In the genomic region with DNA sequence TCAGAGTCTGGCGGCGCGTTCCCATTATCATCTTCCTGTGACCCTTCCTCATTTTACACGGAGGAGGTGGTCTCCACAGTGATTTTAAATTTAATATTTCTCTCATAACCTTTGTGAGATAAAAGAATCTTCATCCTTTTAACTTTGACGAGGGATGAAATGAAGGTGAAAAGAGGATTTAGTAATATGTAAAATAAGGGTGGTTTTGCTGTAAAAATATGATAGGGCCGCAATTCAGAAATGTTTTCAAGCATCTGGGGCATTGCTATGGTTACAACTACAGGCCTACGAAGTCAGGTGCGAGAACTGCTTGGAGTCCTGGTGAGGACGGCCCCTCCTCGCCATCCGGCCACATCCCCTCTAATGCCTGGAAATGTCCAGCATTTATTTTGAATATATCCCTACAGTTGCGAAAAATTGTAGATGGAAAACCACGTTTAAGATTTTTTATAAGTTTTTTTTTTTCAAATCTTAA, we compare ENCODE assay signal across 8 cellular contexts. TPM values are rescaled to one million over a fixed set of nuclear protein-coding genes. Genes with fewer than 3 reads are reported as not detected.
A peak's percentile ranks its signal among the peaks of the same experiment; 100 is the strongest.
DNase-seq lines count a peak whose midpoint lies in the region; ATAC-seq lines count a peak whose summit lies in the region.

No MANE protein-coding gene starts in this region.

- peak overlapping the region; percentile 91 for H2AFZ ChIP-seq in neuron (ENCODE audit: low read depth, low read length)

- no peaks in the 10 kb centered on the region for H3K9me3 ChIP-seq in SJSA1 (replicated peaks)
- H3K9me3 ChIP-seq in neuron (ENCODE audit: low read length), result peaks cover 2% of the 10 kb centered on the region

- peak overlapping the region; percentile 94 for H3K27ac ChIP-seq in SJSA1
- H3K27ac ChIP-seq in epithelial cell of prostate, result peak overlapping the region; percentile 72

- no peaks in the 10 kb centered on the region for H3K27me3 ChIP-seq in SJSA1 (replicated peaks)
- no peaks in the 10 kb centered on the region for H3K27me3 ChIP-seq in neuron (ENCODE audit: insufficient read depth, low read length)

- H3K4me1 ChIP-seq in SJSA1 (replicated peaks), result peaks cover 18% of the 10 kb centered on the region
- peaks cover 10% of the 10 kb centered on the region for H3K4me1 ChIP-seq in neuron (ENCODE audit: insufficient read depth, low read length)

- H3K36me3 ChIP-seq in SJSA1, result peaks cover 9% of the 10 kb centered on the region
- H3K36me3 ChIP-seq in neuron (ENCODE audit: insufficient read depth, low read length), result peaks cover 4% of the 10 kb centered on the region

- no peak for ATAC-seq in GM18909 (IDR thresholded peaks at IDR 0.05; ENCODE audit: poor library complexity, unreplicated experiment)

- H3K4me3 ChIP-seq in SJSA1 (peak overlapping the region; percentile 79), neuron (ENCODE audit: low read length) (peak overlapping the region; percentile 57)

- DNase-seq in DMS79 treated with DMSO at 0.1 percent for 48 hours (lab: John Stamatoyannopoulos, UW) (peak; percentile 78), DMS79 (lab: John Stamatoyannopoulos, UW) (no peak), SJSA1 (ENCODE audit: low read depth in 1 of 2, low spot score in 2 of 2) (no peak), epithelial cell of prostate (ENCODE audit: low read depth, low spot score) (no peak), NCI-H1105 treated with DMSO at 0.1 percent for 48 hours (lab: John Stamatoyannopoulos, UW) (no peak)
- DNase-seq in activated CD8-positive, alpha-beta memory T cell treated with anti-CD3 and anti-CD28 coated beads, Interleukin-2, amount 50 U/mL, for 48 hours, result no peak

RNA-seq across cellular contexts. Expression of a gene that starts 0.4 kb away (rescaled TPM):
- 6.7 and 7.7 TPM in 2 replicates for total RNA-seq in SJSA1 (2014; rRNA removed; shearing (Covaris generic))

RNA-seq across cellular contexts. Expression of a gene that starts 53.4 kb away (rescaled TPM):
- 38.3 and 42.4 TPM in 2 replicates for total RNA-seq in SJSA1 (2014; rRNA removed; shearing (Covaris generic))

RNA-seq across cellular contexts. Expression of a gene that starts 58.8 kb away (rescaled TPM):
- 0.72 and 1.5 TPM in 2 replicates for total RNA-seq in SJSA1 (2014; rRNA removed; shearing (Covaris generic))
